In the genomic region with DNA sequence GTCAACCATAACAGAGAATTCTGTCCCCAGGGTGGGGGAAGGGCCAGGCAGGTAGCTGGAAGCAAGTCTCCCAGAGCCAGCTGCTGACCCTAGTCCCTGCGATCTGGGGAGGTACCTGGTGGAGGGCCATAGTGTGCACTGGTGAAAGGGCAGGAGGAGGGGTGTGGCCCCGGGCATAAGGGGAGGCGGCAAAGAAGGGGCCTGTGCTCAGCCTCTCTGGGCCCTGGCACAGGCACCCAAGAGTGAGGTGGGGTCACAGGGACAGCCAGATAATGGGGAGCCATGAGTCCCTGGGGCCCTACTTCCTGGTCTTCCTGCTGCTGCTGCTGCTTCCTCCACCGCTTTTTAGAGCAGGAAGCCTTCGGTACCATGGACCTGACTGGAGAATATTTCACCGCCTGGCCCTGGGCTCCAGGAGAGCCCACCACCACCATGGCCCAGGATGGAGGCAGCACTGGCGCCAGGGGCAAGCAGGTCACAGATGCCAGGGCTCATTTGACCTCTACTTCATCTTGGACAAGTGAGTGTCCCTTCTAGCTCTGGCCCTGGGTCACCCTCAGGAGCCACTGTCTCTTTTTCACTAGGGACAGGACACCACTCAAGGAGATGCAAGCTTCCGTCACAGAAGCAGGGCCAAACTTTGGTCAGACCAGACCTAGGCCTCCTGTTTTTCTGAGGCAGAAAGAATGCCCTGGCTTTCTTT, we compare ENCODE assay signal across 13 cellular contexts. TPM values are rescaled to one million over a fixed set of nuclear protein-coding genes. Genes with fewer than 3 reads are reported as not detected.
DNase-seq lines count a peak whose midpoint lies in the region; ATAC-seq and TF ChIP-seq lines count a peak whose summit lies in the region.
"Had no signal": no experiment of that assay in that cellular context is flagged by ENCODE, and none has a peak within 500 bp of the region (broad histone marks: within the 10 kb centered on the region; RNA-seq: fewer than 3 reads in every experiment).

A gene (plus strand): TSS at position 7 of the 703 bp plus-strand sequence. CDS start 266 bp downstream, at position 273.

- H3K27me3 ChIP-seq in breast epithelium: no peaks in the 10 kb centered on the region
- no peaks in the 10 kb centered on the region for H3K27me3 ChIP-seq in naive thymus-derived CD4-positive, alpha-beta T cell (ENCODE audit: control insufficient read depth in 2 of 2, insufficient read depth in 2 of 2, low read length in 2 of 2)

- H3K9me3 Mint-ChIP-seq in MCF 10A (ENCODE audit: unreplicated experiment) (no peaks in the 10 kb centered on the region), activated B cell treated with CpG ODN at 0.5 μM for 24 hours (no peaks in the 10 kb centered on the region), type B pancreatic cell (no peaks in the 10 kb centered on the region), HFFc6 (no peaks in the 10 kb centered on the region)
- no peaks in the 10 kb centered on the region for H3K9me3 Mint-ChIP-seq in naive thymus-derived CD4-positive, alpha-beta T cell
- no peaks in the 10 kb centered on the region for H3K9me3 Mint-ChIP-seq in T-helper 2 cell treated with Interferon-gamma antibody and Interleukin-4, amounts not matched to agents 5 μg/mL and 100 μg/mL, for 36 hours
- H3K9me3 Mint-ChIP-seq: memory B cell, T-cell had no signal

- H3K4me1 Mint-ChIP-seq in MCF 10A (ENCODE audit: insufficient read depth, unreplicated experiment) (peaks cover 6% of the 10 kb centered on the region), activated B cell treated with CpG ODN at 0.5 μM for 24 hours (peaks cover 14% of the 10 kb centered on the region), type B pancreatic cell (ENCODE audit: unreplicated experiment) (peaks cover 16% of the 10 kb centered on the region), HFFc6 (ENCODE audit: low read depth) (peaks cover 22% of the 10 kb centered on the region)
- H3K4me1 Mint-ChIP-seq in naive thymus-derived CD4-positive, alpha-beta T cell: peaks cover 12 to 26% (median 17%) of the 10 kb centered on the region in 7 donors
- H3K4me1 Mint-ChIP-seq in T-helper 2 cell treated with Interferon-gamma antibody and Interleukin-4, amounts not matched to agents 5 μg/mL and 100 μg/mL, for 36 hours (ENCODE audit: low read depth): peaks cover 17% of the 10 kb centered on the region

- no peak for TF ChIP-seq CTCF in breast epithelium (IDR thresholded peaks at IDR 0.05)
- no peak for TF ChIP-seq CTCF in MCF 10A (IDR thresholded peaks at IDR 0.05; ENCODE audit: unreplicated experiment)
- TF ChIP-seq CTCF in activated B cell treated with CpG ODN at 0.5 μM for 24 hours (IDR thresholded peaks at IDR 0.05): no peak
- no peak for TF ChIP-seq CTCF in type B pancreatic cell (conservative IDR thresholded peaks at IDR 0.05)
- TF ChIP-seq CTCF in HFFc6 (IDR thresholded peaks at IDR 0.05): no peak
- no peak for TF ChIP-seq CTCF in GM10266 (IDR thresholded peaks at IDR 0.05; ENCODE audit: control insufficient read depth, insufficient read depth, low read depth, missing control alignments)

- no TSS peak for BruUV-seq in MCF 10A (replicated peaks; lab: Mats Ljungman, UMichigan)

- ATAC-seq in activated B cell treated with CpG ODN at 0.5 μM for 24 hours (ENCODE audit: low read depth): no peak
- ATAC-seq in naive thymus-derived CD4-positive, alpha-beta T cell: no peak
- ATAC-seq: T-cell had no signal

- H3K4me1 ChIP-seq in breast epithelium: peaks cover 4 to 19% of the 10 kb centered on the region in 2 donors
- H3K4me1 ChIP-seq in naive thymus-derived CD4-positive, alpha-beta T cell (ENCODE audit: control insufficient read depth in 2 of 2, insufficient read depth in 2 of 2, low read length in 2 of 2): peaks cover 0 to 4% of the 10 kb centered on the region in 2 donors

- TF ChIP-seq POLR2A in breast epithelium (IDR thresholded peaks at IDR 0.05): no peak

- no peak for DNase-seq in breast epithelium (ENCODE audit: low spot score in 2 of 2)
- DNase-seq in MCF 10A (ENCODE audit: unreplicated experiment): no peak
- DNase-seq in activated B cell treated with CpG ODN at 0.5 μM for 24 hours: peak; percentile 13
- no peak for DNase-seq in naive thymus-derived CD4-positive, alpha-beta T cell
- DNase-seq in type B pancreatic cell (ENCODE audit: extremely low spot score, unreplicated experiment): no peak
- no peak for DNase-seq in T-helper 2 cell treated with Interferon-gamma antibody and Interleukin-4, amounts not matched to agents 5 μg/mL and 100 μg/mL, for 36 hours (ENCODE audit: low spot score)
- no peak for DNase-seq in HFFc6
- no peak for DNase-seq in GM10266 (ENCODE audit: extremely low spot score)
- DNase-seq: NCI-H1694 treated with DMSO at 0.1 percent for 48 hours, Right ventricle myocardium superior had no signal

- intact Hi-C loops in breast epithelium (cut with DNase I; ENCODE audit: low total_unique reads) (no loop called here), MCF 10A (cut with micrococcal nuclease) (no loop called here), activated B cell treated with CpG ODN at 0.5 μM for 24 hours (cut with micrococcal nuclease) (loop anchor here (10.0 kb wide), 1 partner anchor 252 kb away; a partner anchor contains a TSS)
- intact Hi-C loops in naive thymus-derived CD4-positive, alpha-beta T cell (cut with micrococcal nuclease): no loop called here

- H3K4me3 ChIP-seq in breast epithelium: no peak within 1 kb of the TSS
- H3K4me3 ChIP-seq in naive thymus-derived CD4-positive, alpha-beta T cell (ENCODE audit: low read length): no peak within 1 kb of the TSS

- H3K4me3 Mint-ChIP-seq in MCF 10A (ENCODE audit: unreplicated experiment): no peak within 1 kb of the TSS
- no peak within 1 kb of the TSS for H3K4me3 Mint-ChIP-seq in activated B cell treated with CpG ODN at 0.5 μM for 24 hours
- peak within 1 kb of the TSS in 7 of 10 donors; percentile 11 to 64 (median 35) for H3K4me3 Mint-ChIP-seq in naive thymus-derived CD4-positive, alpha-beta T cell
- H3K4me3 Mint-ChIP-seq in type B pancreatic cell: peak within 1 kb of the TSS; percentile 51
- no peak within 1 kb of the TSS for H3K4me3 Mint-ChIP-seq in T-helper 2 cell treated with Interferon-gamma antibody and Interleukin-4, amounts not matched to agents 5 μg/mL and 100 μg/mL, for 36 hours
- H3K4me3 Mint-ChIP-seq in HFFc6: no peak within 1 kb of the TSS; the same call in 1 of the 2 replicates

- H3K27ac ChIP-seq in breast epithelium: peak within 1 kb of the TSS; percentile 71 to 87
- H3K27ac ChIP-seq in naive thymus-derived CD4-positive, alpha-beta T cell (ENCODE audit: low read depth, low read length): no peak within 1 kb of the TSS

- no peaks in the 10 kb centered on the region for H3K9me3 ChIP-seq in breast epithelium
- no peaks in the 10 kb centered on the region for H3K9me3 ChIP-seq in naive thymus-derived CD4-positive, alpha-beta T cell (ENCODE audit: control insufficient read depth in 2 of 3, low read length in 3 of 3)
- H3K9me3 ChIP-seq: Caco-2 had no signal

- H3K36me3 Mint-ChIP-seq in MCF 10A (ENCODE audit: insufficient read depth, unreplicated experiment) (no peaks in the 10 kb centered on the region), activated B cell treated with CpG ODN at 0.5 μM for 24 hours (ENCODE audit: low read depth) (no peaks in the 10 kb centered on the region), type B pancreatic cell (no peaks in the 10 kb centered on the region), HFFc6 (ENCODE audit: low read depth) (no peaks in the 10 kb centered on the region)
- no peaks in the 10 kb centered on the region for H3K36me3 Mint-ChIP-seq in naive thymus-derived CD4-positive, alpha-beta T cell
- H3K36me3 Mint-ChIP-seq in T-helper 2 cell treated with Interferon-gamma antibody and Interleukin-4, amounts not matched to agents 5 μg/mL and 100 μg/mL, for 36 hours (ENCODE audit: low read depth): no peaks in the 10 kb centered on the region
- H3K36me3 Mint-ChIP-seq: memory B cell, T-cell had no signal

- H3K36me3 ChIP-seq in breast epithelium: no peaks in the 10 kb centered on the region
- H3K36me3 ChIP-seq in naive thymus-derived CD4-positive, alpha-beta T cell (ENCODE audit: control insufficient read depth in 2 of 3, insufficient read depth in 3 of 3, low read length in 3 of 3): no peaks in the 10 kb centered on the region

- H3K27ac Mint-ChIP-seq in MCF 10A (ENCODE audit: low read depth, unreplicated experiment) (no peak within 1 kb of the TSS), activated B cell treated with CpG ODN at 0.5 μM for 24 hours (no peak within 1 kb of the TSS), type B pancreatic cell (no peak within 1 kb of the TSS), HFFc6 (no peak within 1 kb of the TSS)
- peak within 1 kb of the TSS in 3 of 9 donors; percentile 33 to 52 (median 35) for H3K27ac Mint-ChIP-seq in naive thymus-derived CD4-positive, alpha-beta T cell
- no peak within 1 kb of the TSS for H3K27ac Mint-ChIP-seq in T-helper 2 cell treated with Interferon-gamma antibody and Interleukin-4, amounts not matched to agents 5 μg/mL and 100 μg/mL, for 36 hours
- H3K27ac Mint-ChIP-seq: memory B cell, T-cell had no signal

- H3K27me3 Mint-ChIP-seq in MCF 10A (ENCODE audit: insufficient read depth, unreplicated experiment) (peaks cover 5% of the 10 kb centered on the region), activated B cell treated with CpG ODN at 0.5 μM for 24 hours (peaks cover 40% of the 10 kb centered on the region), type B pancreatic cell (peaks cover 30% of the 10 kb centered on the region), HFFc6 (ENCODE audit: insufficient read depth) (peaks cover 13% of the 10 kb centered on the region)
- H3K27me3 Mint-ChIP-seq in naive thymus-derived CD4-positive, alpha-beta T cell: peaks cover 0 to 25% (median 0%) of the 10 kb centered on the region in 5 donors
- H3K27me3 Mint-ChIP-seq in T-helper 2 cell treated with Interferon-gamma antibody and Interleukin-4, amounts not matched to agents 5 μg/mL and 100 μg/mL, for 36 hours (ENCODE audit: low read depth): peaks cover 16% of the 10 kb centered on the region

- POLR2A ChIA-PET in MCF 10A (lab: Yijun Ruan, JAX): no interaction called here
- POLR2A ChIA-PET in activated B cell treated with CpG ODN at 0.5 μM for 24 hours (lab: Charles Lee): no interaction called here
- POLR2A ChIA-PET in naive thymus-derived CD4-positive, alpha-beta T cell (lab: Charles Lee): interaction anchor here (1.1 kb wide), 1 partner anchor 18 kb away, joined by 3 read pairs; no protein-coding TSS in a partner anchor

- CTCF ChIA-PET in MCF 10A (lab: Yijun Ruan, JAX): interaction anchor here (0.5 to 2.0 kb wide), 2 partner anchors 58 to 251 kb away, joined by 3 to 9 read pairs; no protein-coding TSS in a partner anchor
- CTCF ChIA-PET in activated B cell treated with CpG ODN at 0.5 μM for 24 hours (lab: Charles Lee): no interaction called here
- CTCF ChIA-PET in naive thymus-derived CD4-positive, alpha-beta T cell (lab: Charles Lee): no interaction called here

RNA-seq across cellular contexts. Expression of the gene that starts here (rescaled TPM):
- total RNA-seq in breast epithelium (under 1 TPM in 1 of 3 donors, not detected in 2; 0.15 TPM), MCF 10A (2022) (not detected in 2 replicates), activated B cell treated with CpG ODN at 0.5 μM for 24 hours (not detected in 2 replicates), type B pancreatic cell (ENCODE audit: low replicate concordance) (not detected in 2 replicates)
- under 1 TPM in 1 of 5 experiments, not detected in 4; 0.97 TPM for total RNA-seq in naive thymus-derived CD4-positive, alpha-beta T cell
- polyA plus RNA-seq in naive thymus-derived CD4-positive, alpha-beta T cell: not detected
- total RNA-seq in HFFc6 (2021; fragmentation: NEBNext Ultra II Directional; extraction: Animal tissue kit (Norgen Biotek cat#: 25700)): not detected
- total RNA-seq: Caco-2, Right ventricle myocardium superior had no signal

Comparison
In these comparisons a context has a peak if more than half of its experiments do, and no peak if none do; other contexts are left out.
1. Peak in DNase-seq in activated B cell treated with CpG ODN at 0.5 μM for 24 hours; RNA of the gene not detected or under 1 TPM.
2. H3K4me3 Mint-ChIP-seq: peak in naive thymus-derived CD4-positive, alpha-beta T cell (7 of 10) and type B pancreatic cell (single experiment); none in MCF 10A (single experiment), activated B cell treated with CpG ODN at 0.5 μM for 24 hours (single experiment), T-helper 2 cell treated with Interferon-gamma antibody and Interleukin-4, amounts not matched to agents 5 μg/mL and 100 μg/mL, for 36 hours (single experiment) and HFFc6 (single experiment).